In the genomic region with DNA sequence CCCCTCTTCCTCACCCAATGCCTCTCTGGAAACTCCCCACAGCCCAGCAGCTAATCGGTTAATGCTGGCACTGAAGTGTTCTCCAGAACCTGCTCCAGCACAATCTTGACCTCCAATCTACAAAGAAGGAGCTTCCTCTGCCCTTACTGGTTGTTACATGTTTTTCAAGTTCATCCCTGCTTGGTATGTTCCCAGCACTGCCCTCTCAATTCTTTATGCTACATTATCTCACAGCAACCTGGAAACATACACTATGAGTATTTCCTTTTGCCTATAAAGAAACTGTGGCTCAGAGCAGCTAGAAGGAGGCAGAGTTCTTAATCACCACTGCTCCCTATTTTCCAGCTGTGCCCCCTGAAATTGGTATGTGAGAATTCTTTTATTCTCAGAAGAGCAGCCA, we compare ENCODE assay signal across 14 cellular contexts.
"Had no signal": no experiment of that assay in that cellular context is flagged by ENCODE, and none has a peak within 500 bp of the region (broad histone marks: within the 10 kb centered on the region; RNA-seq: fewer than 3 reads in every experiment).

No MANE protein-coding gene starts in this region.

- H3K9me3 ChIP-seq: tibial artery had no signal

- H3K27me3 ChIP-seq: tibial artery had no signal

- ATAC-seq: naive thymus-derived CD4-positive, alpha-beta T cell; stimulated activated effector memory CD8-positive, alpha-beta T cell treated with anti-CD3 and anti-CD28 coated beads, Interleukin-12 subunit alpha, Interleukin-12 subunit beta, amount 100 ng/mL, for 72 hours had no signal

- H3K36me3 ChIP-seq: tibial artery had no signal

- H3K4me1 ChIP-seq: tibial artery had no signal

- DNase-seq: activated CD4-positive, alpha-beta T cell treated with anti-CD3 and anti-CD28 coated beads for 1 hour; activated CD4-positive, alpha-beta T cell treated with anti-CD3 and anti-CD28 coated beads, Interleukin-2, amount 50 U/mL, for 4 hours; activated effector memory CD4-positive, alpha-beta T cell treated with Interleukin-2 at 50 U/mL for 16 hours; activated naive CD4-positive, alpha-beta T cell treated with anti-CD3 and anti-CD28 coated beads, Interleukin-2, amount 50 U/mL, for 16 hours; activated T-cell treated with anti-CD3 and anti-CD28 coated beads, Interleukin-2, amount 50 U/mL, for 1 hour; caudate nucleus; naive thymus-derived CD4-positive, alpha-beta T cell; retina; T-helper 1 cell; T1000; tibial artery had no signal

- H3K27ac ChIP-seq: tibial artery had no signal

- H3K4me3 ChIP-seq: tibial artery had no signal

- FAIRE-seq: colon, islet of Langerhans had no signal
